ENCODE assay signal across 8 cellular contexts in the genomic region with DNA sequence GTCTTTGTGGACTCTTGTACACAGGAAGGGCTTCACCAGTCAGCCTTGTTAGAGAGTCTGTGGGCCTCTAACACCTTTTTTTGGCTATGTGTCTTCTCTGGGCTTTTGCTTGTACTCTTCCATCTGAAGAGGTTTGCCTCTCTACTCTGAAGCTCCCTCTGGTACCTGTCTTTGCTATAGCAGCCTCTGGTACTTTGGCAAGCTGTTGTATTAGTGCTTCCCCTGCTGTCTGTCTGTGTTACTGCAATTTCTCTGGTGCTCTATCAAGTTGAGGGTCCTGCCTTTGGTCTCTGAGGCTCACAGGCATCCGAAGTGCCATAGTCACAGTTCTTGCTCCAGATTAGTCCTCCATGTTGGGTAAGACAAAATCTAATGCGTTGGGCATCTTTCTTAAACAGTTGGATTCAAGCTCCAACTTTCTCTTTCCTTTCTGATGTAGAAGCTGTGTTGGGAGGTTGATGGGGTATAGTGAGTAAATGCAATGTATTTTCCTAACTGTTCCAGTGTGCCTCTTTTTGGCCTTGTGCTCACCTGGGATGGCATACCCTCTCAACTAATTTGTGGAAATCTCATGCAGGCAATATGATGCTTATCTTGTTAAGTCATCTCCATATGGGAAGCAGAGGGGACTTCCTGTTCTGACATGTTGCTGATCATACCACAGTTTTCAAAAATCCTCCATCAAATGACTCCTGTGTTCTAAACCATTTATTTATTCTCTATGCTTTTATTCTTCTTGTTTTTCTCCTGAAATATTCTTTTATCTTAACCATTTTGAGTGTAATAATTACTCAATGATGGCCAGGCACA.
DNase-seq lines count a peak whose midpoint lies in the region; ATAC-seq and TF ChIP-seq lines count a peak whose summit lies in the region.

No MANE protein-coding gene starts in this region.

- TF ChIP-seq POLR2A in suprapubic skin (IDR thresholded peaks at IDR 0.05) = no peak

- peaks cover 54% of the 10 kb centered on the region for H3K4me1 Mint-ChIP-seq in activated CD8-positive, alpha-beta memory T cell treated with anti-CD3 and anti-CD28 coated beads, Interleukin-2, amount 10 ng/mL, durations not matched to agents 7 days and 5 days
- H3K4me1 Mint-ChIP-seq in activated CD8-positive, alpha-beta T cell treated with anti-CD3 and anti-CD28 coated beads, Interleukin-2, amount 10 ng/mL, durations not matched to agents 7 days and 5 days (ENCODE audit: low read depth) = peaks cover 42% of the 10 kb centered on the region

- POLR2A ChIA-PET in activated CD8-positive, alpha-beta T cell treated with anti-CD3 and anti-CD28 coated beads, Interleukin-2, amount 10 ng/mL, durations not matched to agents 7 days and 5 days (lab: Charles Lee) = interaction anchor here (0.7 to 2.3 kb wide), 7 partner anchors 9 to 216 kb away, joined by 3 to 14 read pairs (median 3); a partner anchor contains a TSS

- ATAC-seq in activated CD8-positive, alpha-beta memory T cell treated with anti-CD3 and anti-CD28 coated beads, Interleukin-2, amount 10 ng/mL, durations not matched to agents 7 days and 5 days = peak; percentile 89
- peak; percentile 84 for ATAC-seq in activated CD8-positive, alpha-beta T cell treated with anti-CD3 and anti-CD28 coated beads, Interleukin-2, amount 10 ng/mL, durations not matched to agents 7 days and 5 days

- H3K4me3 Mint-ChIP-seq in activated CD8-positive, alpha-beta memory T cell treated with anti-CD3 and anti-CD28 coated beads, Interleukin-2, amount 10 ng/mL, durations not matched to agents 7 days and 5 days = peak overlapping the region; percentile 63
- H3K4me3 Mint-ChIP-seq in activated CD8-positive, alpha-beta T cell treated with anti-CD3 and anti-CD28 coated beads, Interleukin-2, amount 10 ng/mL, durations not matched to agents 7 days and 5 days = no peak overlapping the region

- peaks cover 3% of the 10 kb centered on the region for H3K9me3 Mint-ChIP-seq in activated CD8-positive, alpha-beta memory T cell treated with anti-CD3 and anti-CD28 coated beads, Interleukin-2, amount 10 ng/mL, durations not matched to agents 7 days and 5 days (ENCODE audit: low read depth)
- peaks cover 3% of the 10 kb centered on the region for H3K9me3 Mint-ChIP-seq in activated CD8-positive, alpha-beta T cell treated with anti-CD3 and anti-CD28 coated beads, Interleukin-2, amount 10 ng/mL, durations not matched to agents 7 days and 5 days (ENCODE audit: insufficient read depth)

- H3K9me3 ChIP-seq in right atrium auricular region = no peaks in the 10 kb centered on the region
- H3K9me3 ChIP-seq in suprapubic skin = no peaks in the 10 kb centered on the region

- no peaks in the 10 kb centered on the region for H3K27me3 Mint-ChIP-seq in activated CD8-positive, alpha-beta memory T cell treated with anti-CD3 and anti-CD28 coated beads, Interleukin-2, amount 10 ng/mL, durations not matched to agents 7 days and 5 days
- H3K27me3 Mint-ChIP-seq in activated CD8-positive, alpha-beta T cell treated with anti-CD3 and anti-CD28 coated beads, Interleukin-2, amount 10 ng/mL, durations not matched to agents 7 days and 5 days (ENCODE audit: low read depth) = no peaks in the 10 kb centered on the region

- H3K27ac ChIP-seq in right atrium auricular region = no peak overlapping the region
- no peak overlapping the region for H3K27ac ChIP-seq in suprapubic skin

- WGBS in suprapubic skin = 73% methylated on average over 2 of the region's 2 CpGs

- TF ChIP-seq EP300 in suprapubic skin (IDR thresholded peaks at IDR 0.05) = no peak

- peak; percentile 70 for DNase-seq in activated CD8-positive, alpha-beta memory T cell treated with anti-CD3 and anti-CD28 coated beads, Interleukin-2, amount 10 ng/mL, durations not matched to agents 7 days and 5 days
- DNase-seq in activated CD8-positive, alpha-beta memory T cell treated with anti-CD3 and anti-CD28 coated beads for 24 hours = no peak
- DNase-seq in H4 (ENCODE audit: low spot score) = peak; percentile 60
- DNase-seq in NCI-H2029 treated with DMSO at 0.1 percent for 48 hours (lab: John Stamatoyannopoulos, UW) = peak; percentile 11
- peak; percentile 59 for DNase-seq in activated CD8-positive, alpha-beta T cell treated with anti-CD3 and anti-CD28 coated beads, Interleukin-2, amount 10 ng/mL, durations not matched to agents 7 days and 5 days
- DNase-seq in right atrium auricular region (ENCODE audit: low spot score) = no peak
- DNase-seq in suprapubic skin (ENCODE audit: low spot score in 2 of 2) = no peak
- no peak for DNase-seq in ureter (ENCODE audit: low spot score)

- CTCF ChIA-PET in activated CD8-positive, alpha-beta memory T cell treated with anti-CD3 and anti-CD28 coated beads, Interleukin-2, amount 10 ng/mL, durations not matched to agents 7 days and 5 days (lab: Charles Lee) = interaction anchor here (0.7 to 4.9 kb wide), 29 partner anchors 10 to 317 kb away, joined by 3 to 42 read pairs (median 4); a partner anchor contains a TSS
- CTCF ChIA-PET in activated CD8-positive, alpha-beta T cell treated with anti-CD3 and anti-CD28 coated beads, Interleukin-2, amount 10 ng/mL, durations not matched to agents 7 days and 5 days (lab: Charles Lee) = interaction anchor here (0.6 to 5.4 kb wide), 41 partner anchors 10 to 348 kb away, joined by 3 to 72 read pairs (median 5); a partner anchor contains a TSS

- peak overlapping the region; percentile 88 for H3K27ac Mint-ChIP-seq in activated CD8-positive, alpha-beta memory T cell treated with anti-CD3 and anti-CD28 coated beads, Interleukin-2, amount 10 ng/mL, durations not matched to agents 7 days and 5 days
- H3K27ac Mint-ChIP-seq in activated CD8-positive, alpha-beta T cell treated with anti-CD3 and anti-CD28 coated beads, Interleukin-2, amount 10 ng/mL, durations not matched to agents 7 days and 5 days = peak overlapping the region; percentile 74

- H3K4me1 ChIP-seq in right atrium auricular region (no peaks in the 10 kb centered on the region), suprapubic skin (no peaks in the 10 kb centered on the region)

- TF ChIP-seq CTCF in right atrium auricular region (IDR thresholded peaks at IDR 0.05) (peak; percentile 22 to 59), suprapubic skin (IDR thresholded peaks at IDR 0.05) (peak; percentile 10 to 11)

- H3K27me3 ChIP-seq in right atrium auricular region (no peaks in the 10 kb centered on the region), suprapubic skin (no peaks in the 10 kb centered on the region)

- H3K36me3 Mint-ChIP-seq in activated CD8-positive, alpha-beta memory T cell treated with anti-CD3 and anti-CD28 coated beads, Interleukin-2, amount 10 ng/mL, durations not matched to agents 7 days and 5 days = peaks cover 69% of the 10 kb centered on the region
- peaks cover 69% of the 10 kb centered on the region for H3K36me3 Mint-ChIP-seq in activated CD8-positive, alpha-beta T cell treated with anti-CD3 and anti-CD28 coated beads, Interleukin-2, amount 10 ng/mL, durations not matched to agents 7 days and 5 days (ENCODE audit: low read depth)

- H3K36me3 ChIP-seq in right atrium auricular region = peaks cover 38% of the 10 kb centered on the region
- H3K36me3 ChIP-seq in suprapubic skin = peaks cover 64% of the 10 kb centered on the region

- no peak overlapping the region for H3K4me3 ChIP-seq in right atrium auricular region
- H3K4me3 ChIP-seq in suprapubic skin = no peak overlapping the region

Comparison
In these comparisons a context has a peak if more than half of its experiments do, and no peak if none do; other contexts are left out.
1. DNase-seq: peak in activated CD8-positive, alpha-beta memory T cell treated with anti-CD3 and anti-CD28 coated beads, Interleukin-2, amount 10 ng/mL, durations not matched to agents 7 days and 5 days (single experiment), H4 (single experiment), NCI-H2029 treated with DMSO at 0.1 percent for 48 hours (single experiment) and activated CD8-positive, alpha-beta T cell treated with anti-CD3 and anti-CD28 coated beads, Interleukin-2, amount 10 ng/mL, durations not matched to agents 7 days and 5 days (single experiment); none in activated CD8-positive, alpha-beta memory T cell treated with anti-CD3 and anti-CD28 coated beads for 24 hours (single experiment), right atrium auricular region (single experiment), suprapubic skin (0 of 2) and ureter (single experiment).